ENCODE assay signal across 20 cellular contexts in genomic region chr11:20238712-20239111, GRCh38.
DNase-seq lines count a peak whose midpoint lies in the region; ATAC-seq, FAIRE-seq and TF ChIP-seq lines count a peak whose summit lies in the region.
"Had no signal": no experiment of that assay in that cellular context is flagged by ENCODE, and none has a peak within 500 bp of the region (broad histone marks: within the 10 kb centered on the region; RNA-seq: fewer than 3 reads in every experiment).

No MANE protein-coding gene starts in this region.

- no peak for TF ChIP-seq CTCF in mesothelial cell of epicardium (IDR thresholded peaks at IDR 0.05; ENCODE audit: unreplicated experiment)

- ATAC-seq in GM18858 (IDR thresholded peaks at IDR 0.05; ENCODE audit: unreplicated experiment), result no peak
- no peak for ATAC-seq in activated CD4-positive, CD25-positive, alpha-beta regulatory T cell treated with anti-CD3 and anti-CD28 coated beads, Interleukin-2, amount 50 U/mL, for 24 hours
- ATAC-seq: GM12878, left cardiac atrium had no signal

- no peaks in the 10 kb centered on the region for H3K27me3 ChIP-seq in small intestine (ENCODE audit: control insufficient read depth in 2 of 2, insufficient read depth in 2 of 2, low read length in 2 of 2)

- H3K4me1 ChIP-seq in small intestine (ENCODE audit: control insufficient read depth in 2 of 2, insufficient read depth in 1 of 2, low read depth in 1 of 2, low read length in 1 of 2), result no peaks in the 10 kb centered on the region

- peaks cover 30% of the 10 kb centered on the region for H3K9me3 Mint-ChIP-seq in mesothelial cell of epicardium
- H3K9me3 Mint-ChIP-seq: type B pancreatic cell had no signal

- no peaks in the 10 kb centered on the region for H3K9me3 ChIP-seq in small intestine (ENCODE audit: control insufficient read depth, low read depth)

- no peaks in the 10 kb centered on the region for H3K36me3 Mint-ChIP-seq in mesothelial cell of epicardium
- H3K36me3 Mint-ChIP-seq: type B pancreatic cell had no signal

- no peak overlapping the region for H3K27ac ChIP-seq in small intestine (ENCODE audit: low read depth in 1 of 2, low read length in 1 of 2)

- H3K27me3 Mint-ChIP-seq in mesothelial cell of epicardium (ENCODE audit: low read depth), result peaks cover 21% of the 10 kb centered on the region

- H3K4me1 Mint-ChIP-seq in mesothelial cell of epicardium, result no peaks in the 10 kb centered on the region

- FAIRE-seq in small intestine (lab: Jason Lieb, UNC), result no peak
- FAIRE-seq: A204.1, endometrium, GM12878, H54 had no signal

- no peak overlapping the region for H3K27ac Mint-ChIP-seq in mesothelial cell of epicardium
- H3K27ac Mint-ChIP-seq: type B pancreatic cell had no signal

- no peak overlapping the region for H3K4me3 Mint-ChIP-seq in mesothelial cell of epicardium
- H3K4me3 Mint-ChIP-seq: type B pancreatic cell had no signal

- H3K36me3 ChIP-seq in small intestine (ENCODE audit: control insufficient read depth in 2 of 2, insufficient read depth in 2 of 2, low read length in 2 of 2), result no peaks in the 10 kb centered on the region

- no peak overlapping the region for H3K4me3 ChIP-seq in small intestine (ENCODE audit: low read depth in 1 of 2, low read length in 2 of 2)
- H3K4me3 ChIP-seq: GM12878 had no signal

- 10 to 28% (median 26%) methylated on average over 2 of the region's 2 CpGs for WGBS in small intestine, 3 donors

- peak; percentile 20 for DNase-seq in NCI-H345 (lab: John Stamatoyannopoulos, UW)
- no peak for DNase-seq in NCI-H345 treated with DMSO at 0.1 percent for 48 hours (lab: John Stamatoyannopoulos, UW; ENCODE audit: unreplicated experiment)
- DNase-seq in NCI-H1092 (lab: John Stamatoyannopoulos, UW), result peak; percentile 47
- peak; percentile 86 for DNase-seq in RPMI8226
- DNase-seq in small intestine, result peak; percentile 67
- DNase-seq in mesothelial cell of epicardium (ENCODE audit: low spot score in 2 of 2, unreplicated experiment in 2 of 2), result no peak
- DNase-seq: activated CD4-positive, CD25-positive, alpha-beta regulatory T cell treated with anti-CD3 and anti-CD28 coated beads, Interleukin-2, amount 50 U/mL, for 72 hours; activated effector memory CD4-positive, alpha-beta T cell treated with Interleukin-2 at 50 U/mL for 16 hours; amniotic stem cell; cerebellar nuclear complex; left cardiac atrium; NCI-H1930; stimulated activated CD4-positive, alpha-beta T cell treated with anti-CD3 and anti-CD28 coated beads, Interleukin-4, amount 100 ng/mL, for 4 hours had no signal

Comparison
In these comparisons a context has a peak if more than half of its experiments do, and no peak if none do; other contexts are left out.
1. DNase-seq: peak in NCI-H345 (single experiment), NCI-H1092 (single experiment), RPMI8226 (single experiment) and small intestine (single experiment); none in NCI-H345 treated with DMSO at 0.1 percent for 48 hours (single experiment) and mesothelial cell of epicardium (0 of 2).